17 cellular contexts compared by ENCODE assay signal in genomic region chr17:61349350-61349749, GRCh38. TPM values are rescaled to one million over a fixed set of nuclear protein-coding genes. Genes with fewer than 3 reads are reported as not detected.
DNase-seq lines count a peak whose midpoint lies in the region; ATAC-seq and TF ChIP-seq lines count a peak whose summit lies in the region.
"Had no signal": no experiment of that assay in that cellular context is flagged by ENCODE, and none has a peak within 500 bp of the region (broad histone marks: within the 10 kb centered on the region; RNA-seq: fewer than 3 reads in every experiment).

No MANE protein-coding gene starts in this region.

- 89% methylated on average over 3 of the region's 3 CpGs for WGBS in right cardiac atrium

- no peaks in the 10 kb centered on the region for H3K27me3 Mint-ChIP-seq in type B pancreatic cell
- H3K27me3 Mint-ChIP-seq: activated CD8-positive, alpha-beta memory T cell treated with anti-CD3 and anti-CD28 coated beads, Interleukin-2, amount 10 ng/mL, durations not matched to agents 7 days and 5 days had no signal

- intact Hi-C loops in left ventricle myocardium inferior (cut with micrococcal nuclease), result no loop called here
- intact Hi-C loops in right cardiac atrium (cut with DNase I), result no loop called here

- no peaks in the 10 kb centered on the region for H3K36me3 ChIP-seq in left ventricle myocardium inferior
- H3K36me3 ChIP-seq: ovary had no signal

- H3K4me1 Mint-ChIP-seq in type B pancreatic cell (ENCODE audit: unreplicated experiment), result peaks cover 22% of the 10 kb centered on the region
- H3K4me1 Mint-ChIP-seq: activated CD8-positive, alpha-beta memory T cell treated with anti-CD3 and anti-CD28 coated beads, Interleukin-2, amount 10 ng/mL, durations not matched to agents 7 days and 5 days; stimulated activated effector memory CD8-positive, alpha-beta T cell treated with anti-CD3 and anti-CD28 coated beads, Interleukin-12 subunit alpha, Interleukin-12 subunit beta, amount 100 ng/mL, for 72 hours had no signal

- TF ChIP-seq CTCF in left ventricle myocardium inferior (IDR thresholded peaks at IDR 0.05; ENCODE audit: borderline replicate concordance) (peak; percentile 19), epithelial cell of proximal tubule (conservative IDR thresholded peaks at IDR 0.05; ENCODE audit: low read depth, low read length) (peak; percentile 49), type B pancreatic cell (conservative IDR thresholded peaks at IDR 0.05) (peak; percentile 57)

- H3K27ac ChIP-seq in left ventricle myocardium inferior (replicated peaks) (no peak overlapping the region), right cardiac atrium (ENCODE audit: low read length) (no peak overlapping the region)
- H3K27ac ChIP-seq: ovary had no signal

- H3K9me3 ChIP-seq in left ventricle myocardium inferior (replicated peaks), result no peaks in the 10 kb centered on the region
- no peaks in the 10 kb centered on the region for H3K9me3 ChIP-seq in right cardiac atrium (ENCODE audit: control insufficient read depth, low read length)
- H3K9me3 ChIP-seq: ovary had no signal

- no peak overlapping the region for H3K4me3 ChIP-seq in left ventricle myocardium inferior
- H3K4me3 ChIP-seq in right cardiac atrium (ENCODE audit: low read length), result no peak overlapping the region
- no peak overlapping the region for H3K4me3 ChIP-seq in epithelial cell of proximal tubule (ENCODE audit: low read depth, low read length)
- H3K4me3 ChIP-seq: lung, ovary had no signal

- ATAC-seq in right cardiac atrium (no peak), HG03135 (IDR thresholded peaks at IDR 0.05; ENCODE audit: unreplicated experiment) (no peak), HG03439 (IDR thresholded peaks at IDR 0.05; ENCODE audit: unreplicated experiment) (no peak)
- ATAC-seq: activated CD8-positive, alpha-beta memory T cell treated with anti-CD3 and anti-CD28 coated beads, Interleukin-2, amount 10 ng/mL, durations not matched to agents 7 days and 5 days; stimulated activated effector memory CD8-positive, alpha-beta T cell treated with anti-CD3 and anti-CD28 coated beads, Interleukin-12 subunit alpha, Interleukin-12 subunit beta, amount 100 ng/mL, for 72 hours had no signal

- H3K4me3 Mint-ChIP-seq in type B pancreatic cell, result no peak overlapping the region
- H3K4me3 Mint-ChIP-seq: activated CD8-positive, alpha-beta memory T cell treated with anti-CD3 and anti-CD28 coated beads, Interleukin-2, amount 10 ng/mL, durations not matched to agents 7 days and 5 days; stimulated activated effector memory CD8-positive, alpha-beta T cell treated with anti-CD3 and anti-CD28 coated beads, Interleukin-12 subunit alpha, Interleukin-12 subunit beta, amount 100 ng/mL, for 72 hours had no signal

- H3K9me3 Mint-ChIP-seq in type B pancreatic cell, result peaks cover 5% of the 10 kb centered on the region
- H3K9me3 Mint-ChIP-seq: stimulated activated effector memory CD8-positive, alpha-beta T cell treated with anti-CD3 and anti-CD28 coated beads, Interleukin-12 subunit alpha, Interleukin-12 subunit beta, amount 100 ng/mL, for 72 hours had no signal

- H3K27me3 ChIP-seq in left ventricle myocardium inferior (ENCODE audit: low read depth) (peaks cover 11% of the 10 kb centered on the region), right cardiac atrium (ENCODE audit: control insufficient read depth, insufficient read depth) (no peaks in the 10 kb centered on the region)
- H3K27me3 ChIP-seq: ovary had no signal

- no peaks in the 10 kb centered on the region for H3K36me3 Mint-ChIP-seq in type B pancreatic cell
- H3K36me3 Mint-ChIP-seq: activated CD8-positive, alpha-beta memory T cell treated with anti-CD3 and anti-CD28 coated beads, Interleukin-2, amount 10 ng/mL, durations not matched to agents 7 days and 5 days; stimulated activated effector memory CD8-positive, alpha-beta T cell treated with anti-CD3 and anti-CD28 coated beads, Interleukin-12 subunit alpha, Interleukin-12 subunit beta, amount 100 ng/mL, for 72 hours had no signal

- DNase-seq in left ventricle myocardium inferior, result no peak
- DNase-seq in right cardiac atrium, result no peak
- peak; percentile 24 for DNase-seq in NCI-H69 (lab: John Stamatoyannopoulos, UW)
- DNase-seq in epithelial cell of proximal tubule (ENCODE audit: low read depth), result no peak
- DNase-seq in type B pancreatic cell (ENCODE audit: extremely low spot score, unreplicated experiment), result no peak
- DNase-seq in AML-193 (lab: John Stamatoyannopoulos, UW), result no peak
- DNase-seq: activated CD8-positive, alpha-beta memory T cell treated with anti-CD3 and anti-CD28 coated beads, Interleukin-2, amount 10 ng/mL, durations not matched to agents 7 days and 5 days; H7; head of caudate nucleus; NCI-H2029 treated with DMSO at 0.1 percent for 48 hours; ovary; stimulated activated CD4-positive, alpha-beta T cell treated with anti-CD3 and anti-CD28 coated beads, Interleukin-1b, Interleukin-23, amount 100 ng/mL, for 48 hours; T-helper 2 cell had no signal

- H3K4me1 ChIP-seq in left ventricle myocardium inferior (peaks cover 15% of the 10 kb centered on the region), right cardiac atrium (ENCODE audit: control insufficient read depth, insufficient read depth, low read length) (peaks cover 7% of the 10 kb centered on the region)

- no peak overlapping the region for H3K27ac Mint-ChIP-seq in type B pancreatic cell
- H3K27ac Mint-ChIP-seq: activated CD8-positive, alpha-beta memory T cell treated with anti-CD3 and anti-CD28 coated beads, Interleukin-2, amount 10 ng/mL, durations not matched to agents 7 days and 5 days; stimulated activated effector memory CD8-positive, alpha-beta T cell treated with anti-CD3 and anti-CD28 coated beads, Interleukin-12 subunit alpha, Interleukin-12 subunit beta, amount 100 ng/mL, for 72 hours had no signal

RNA-seq across cellular contexts. Expression of gene TBX2, which starts 50.3 kb away (rescaled TPM):
- 8.2 TPM for total RNA-seq in left ventricle myocardium inferior
- total RNA-seq in right cardiac atrium, result 10 to 100 TPM in 2 of 4 donors, 1 to 10 TPM in 2; 5.9 to 12.4 (median 8.1) TPM
- polyA plus RNA-seq in right cardiac atrium, result 9.5 TPM
- total RNA-seq in epithelial cell of proximal tubule, result 1.7 and 2.2 TPM in 2 replicates
- 8.7 and 55.9 TPM in 2 replicates for total RNA-seq in type B pancreatic cell (ENCODE audit: low replicate concordance)
- total RNA-seq: activated CD8-positive, alpha-beta memory T cell treated with anti-CD3 and anti-CD28 coated beads, Interleukin-2, amount 10 ng/mL, durations not matched to agents 7 days and 5 days; H7 had no signal
